Comparison of ENCODE assay signal across 1 cellular context in genomic region chr17:63295839-63296590, GRCh38.
TF ChIP-seq lines count a peak whose summit lies in the region.

No MANE protein-coding gene starts in this region.

TF ChIP-seq in IMR-90, 13 proteins besides CTCF, POLR2A, EP300 and RAD21:
- no peak for TF ChIP-seq MAZ (IDR thresholded peaks at IDR 0.05; ENCODE audit: borderline replicate concordance, low read depth, low read length)
- TF ChIP-seq MXI1 (IDR thresholded peaks at IDR 0.05; ENCODE audit: borderline replicate concordance, low read depth, low read length), result no peak
- no peak for TF ChIP-seq FOS (IDR thresholded peaks at IDR 0.05; ENCODE audit: low read depth, low read length)
- TF ChIP-seq SMC3 (IDR thresholded peaks at IDR 0.05; ENCODE audit: low read depth, low read length), result no peak
- TF ChIP-seq NFE2L2 (IDR thresholded peaks at IDR 0.05; ENCODE audit: low read depth, low read length), result no peak
- TF ChIP-seq RFX5 (IDR thresholded peaks at IDR 0.05; ENCODE audit: low read depth, low read length), result no peak
- TF ChIP-seq RCOR1 (IDR thresholded peaks at IDR 0.05; ENCODE audit: insufficient replicate concordance, low read length), result no peak
- no peak for TF ChIP-seq CHD1 (IDR thresholded peaks at IDR 0.05; ENCODE audit: low read depth, low read length)
- TF ChIP-seq MAFK (IDR thresholded peaks at IDR 0.05; ENCODE audit: low read depth, low read length), result no peak
- TF ChIP-seq ELK1 (IDR thresholded peaks at IDR 0.05; ENCODE audit: borderline replicate concordance, low read depth, low read length), result no peak
- TF ChIP-seq BHLHE40 (IDR thresholded peaks at IDR 0.05; ENCODE audit: low read depth, low read length), result no peak
- no peak for TF ChIP-seq CEBPB (IDR thresholded peaks at IDR 0.05; ENCODE audit: low read depth, low read length)
- no peak for TF ChIP-seq USF2 (IDR thresholded peaks at IDR 0.05; ENCODE audit: low read depth, low read length)
